ENCODE assay signal across 31 cellular contexts in genomic region chr12:41100572-41100971, GRCh38.
"Had no signal": no experiment of that assay in that cellular context is flagged by ENCODE, and none has a peak within 500 bp of the region (broad histone marks: within the 10 kb centered on the region; RNA-seq: fewer than 3 reads in every experiment).

No MANE protein-coding gene starts in this region.

- H3K27me3 ChIP-seq: adrenal gland, SJSA1 had no signal

- H3K4me1 ChIP-seq: adrenal gland, SJSA1 had no signal

- H3K9ac ChIP-seq: SK-N-SH had no signal

- H3K4me2 ChIP-seq: SK-N-SH had no signal

- H3K9me3 ChIP-seq: adrenal gland, SJSA1, SK-N-SH had no signal

- H3K36me3 ChIP-seq: adrenal gland, SJSA1 had no signal

- H3K27ac ChIP-seq: adrenal gland, SJSA1 had no signal

- ATAC-seq: activated CD4-positive, alpha-beta T cell treated with anti-CD3 and anti-CD28 coated beads for 36 hours; activated CD4-positive, CD25-positive, alpha-beta regulatory T cell treated with anti-CD3 and anti-CD28 coated beads, Interleukin-2, amount 50 U/mL, for 24 hours; activated naive CD4-positive, alpha-beta T cell treated with anti-CD3 and anti-CD28 coated beads, Interleukin-2, amount 50 U/mL, for 72 hours; activated T-cell treated with anti-CD3 and anti-CD28 coated beads, Interleukin-2, amount 50 U/mL, for 4 hours; K562; Panc1; WTC11 had no signal

- H3K4me3 ChIP-seq: adrenal gland, K562, SJSA1 had no signal

- DNase-seq: activated CD4-positive, alpha-beta memory T cell treated with anti-CD3 and anti-CD28 coated beads for 36 hours; activated CD4-positive, alpha-beta T cell treated with anti-CD3 and anti-CD28 coated beads for 36 hours; activated CD4-positive, alpha-beta T cell treated with anti-CD3 and anti-CD28 coated beads, Interleukin-2, amount 50 U/mL, for 1 hour; activated CD8-positive, alpha-beta memory T cell treated with anti-CD3 and anti-CD28 coated beads, Interleukin-2, amount 50 U/mL, for 4 hours; activated gamma-delta T cell treated with Interleukin-2 at 50 U/mL for 16 hours; activated naive CD4-positive, alpha-beta T cell treated with anti-CD3 and anti-CD28 coated beads for 36 hours; activated T-cell treated with anti-CD3 and anti-CD28 coated beads for 4 hours; activated T-cell treated with anti-CD3 and anti-CD28 coated beads, Interleukin-2, amount 50 U/mL, for 4 hours; adrenal gland; anterior cingulate cortex; caudate nucleus; NCI-H1105; NCI-H1417 treated with DMSO at 0.1 percent for 48 hours; NCI-H187 treated with DMSO at 0.1 percent for 48 hours; NCI-H2081; NCI-H2171 treated with DMSO at 0.1 percent for 48 hours; NCI-H2227 treated with DMSO at 0.1 percent for 48 hours; NCI-H446; NCI-H510A treated with DMSO at 0.1 percent for 48 hours; NCI-H526 treated with DMSO at 0.1 percent for 48 hours; NCI-H774; SHP77; SK-N-SH had no signal

- FAIRE-seq: bronchial epithelial cell, K562, TTC549 had no signal
